In the genomic region with DNA sequence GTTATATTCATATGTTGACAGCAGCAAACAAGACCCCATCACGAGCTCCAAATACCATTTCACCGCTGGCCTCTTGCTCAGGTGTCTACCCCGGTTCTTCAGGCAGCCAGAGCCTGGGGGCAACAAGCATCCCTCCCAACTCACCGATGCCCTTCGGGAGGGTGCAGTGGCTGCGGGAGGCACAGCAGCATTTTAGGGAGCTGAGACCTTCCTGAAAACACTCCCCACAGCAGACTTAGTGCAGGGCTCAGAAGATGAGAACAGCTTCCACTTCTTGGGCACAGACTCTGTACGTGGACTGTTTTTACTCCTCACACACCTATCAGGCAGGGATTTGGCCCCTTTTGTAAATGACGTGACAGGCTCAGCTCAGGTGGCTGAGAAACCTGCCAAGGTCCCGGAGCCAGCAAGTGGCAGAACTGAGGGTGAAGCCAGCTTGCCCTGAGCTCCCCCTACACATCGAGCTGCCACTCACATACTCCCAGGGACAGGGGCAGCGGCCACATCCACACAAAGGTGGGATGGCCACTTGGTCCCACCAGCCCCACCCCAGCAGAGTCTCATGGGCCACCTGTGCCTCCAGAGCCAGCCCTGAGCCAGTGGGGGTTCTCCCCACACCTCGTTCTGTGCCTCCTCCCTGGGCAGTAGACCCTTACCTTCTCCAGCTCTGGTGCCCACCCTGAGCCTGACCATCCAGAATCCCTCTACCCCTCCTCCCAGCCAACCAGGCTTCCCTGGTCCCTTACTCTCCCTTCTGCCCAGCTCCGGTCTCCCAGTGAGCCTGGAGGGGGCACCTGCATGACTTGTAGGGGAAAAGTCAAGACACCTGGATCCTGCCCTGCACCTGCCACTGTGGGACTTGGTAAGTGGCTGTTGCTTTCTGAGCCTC, we compare ENCODE assay signal across 23 cellular contexts. TPM values are rescaled to one million over a fixed set of nuclear protein-coding genes. Genes with fewer than 3 reads are reported as not detected.
"Had no signal": no experiment of that assay in that cellular context is flagged by ENCODE, and none has a peak within 500 bp of the region (broad histone marks: within the 10 kb centered on the region; RNA-seq: fewer than 3 reads in every experiment).

No MANE protein-coding gene starts in this region.

- H3K4me1 ChIP-seq: breast epithelium had no signal

- H3K36me3 ChIP-seq: breast epithelium, MG63 had no signal

- H3K4me3 Mint-ChIP-seq: activated CD8-positive, alpha-beta T cell treated with anti-CD3 and anti-CD28 coated beads for 36 hours; activated naive CD4-positive, alpha-beta T cell treated with anti-CD3 and anti-CD28 coated beads, Interleukin-2, amount 50 U/mL, for 24 hours; activated T-cell treated with anti-CD3 and anti-CD28 coated beads, Interleukin-2, amount 50 U/mL, for 24 hours; activated T-helper 1 cell treated with anti-CD3 and anti-CD28 coated beads, Interleukin-12 subunit alpha, Interleukin-12 subunit beta, Interleukin-2, Interleukin-4 antibody, amounts not matched to agents 30 ng/mL and 10 ng/mL and 1 ng/mL, durations not matched to agents 14 hours and 24 hours and 36 hours; T-helper 1 cell treated with Interleukin-12 subunit alpha and Interleukin-12 subunit beta and Interleukin-4 antibody, amounts not matched to agents 30 μg/mL and 1 μg/mL, for 36 hours had no signal

- H3K4me3 ChIP-seq: breast epithelium, MG63, PC-9, SK-N-MC had no signal

- H3K27ac ChIP-seq: breast epithelium, PC-9, SK-N-MC had no signal

- H3K4me1 Mint-ChIP-seq: activated naive CD4-positive, alpha-beta T cell treated with anti-CD3 and anti-CD28 coated beads, Interleukin-2, amount 50 U/mL, for 24 hours had no signal

- DNase-seq: activated CD4-positive, alpha-beta T cell treated with anti-CD3 and anti-CD28 coated beads for 4 hours; activated CD8-positive, alpha-beta T cell treated with anti-CD3 and anti-CD28 coated beads for 36 hours; activated effector memory CD4-positive, alpha-beta T cell treated with Interleukin-2 at 50 U/mL for 16 hours; activated naive CD4-positive, alpha-beta T cell; activated T-cell treated with anti-CD3 and anti-CD28 coated beads, Interleukin-2, amount 50 U/mL, for 24 hours; MG63; MV-4-11; NCI-H1092 treated with DMSO at 0.1 percent for 48 hours; NCI-H1436; NCI-H1694 treated with DMSO at 0.1 percent for 48 hours; NCI-H2029 treated with DMSO at 0.1 percent for 48 hours; NCI-H446; NCI-H524; PC-9; RPMI8226; SW 1271 had no signal

- H3K27me3 ChIP-seq: breast epithelium, MG63 had no signal

- H3K9me3 ChIP-seq: breast epithelium had no signal

- H3K27ac Mint-ChIP-seq: activated CD8-positive, alpha-beta T cell treated with anti-CD3 and anti-CD28 coated beads for 36 hours; activated naive CD4-positive, alpha-beta T cell treated with anti-CD3 and anti-CD28 coated beads, Interleukin-2, amount 50 U/mL, for 24 hours; activated T-cell treated with anti-CD3 and anti-CD28 coated beads, Interleukin-2, amount 50 U/mL, for 24 hours; activated T-helper 1 cell treated with anti-CD3 and anti-CD28 coated beads, Interleukin-12 subunit alpha, Interleukin-12 subunit beta, Interleukin-2, Interleukin-4 antibody, amounts not matched to agents 30 ng/mL and 10 ng/mL and 1 ng/mL, durations not matched to agents 14 hours and 24 hours and 36 hours; T-helper 1 cell treated with Interleukin-12 subunit alpha and Interleukin-12 subunit beta and Interleukin-4 antibody, amounts not matched to agents 30 μg/mL and 1 μg/mL, for 36 hours had no signal

- ATAC-seq: activated CD4-positive, CD25-positive, alpha-beta regulatory T cell treated with anti-CD3 and anti-CD28 coated beads, Interleukin-2, amount 50 U/mL, for 24 hours; activated CD8-positive, alpha-beta T cell treated with anti-CD3 and anti-CD28 coated beads for 36 hours; Right ventricle myocardium inferior had no signal

- H3K9me3 Mint-ChIP-seq: activated T-helper 1 cell treated with anti-CD3 and anti-CD28 coated beads, Interleukin-12 subunit alpha, Interleukin-12 subunit beta, Interleukin-2, Interleukin-4 antibody, amounts not matched to agents 30 ng/mL and 10 ng/mL and 1 ng/mL, durations not matched to agents 14 hours and 24 hours and 36 hours; T-helper 1 cell treated with Interleukin-12 subunit alpha and Interleukin-12 subunit beta and Interleukin-4 antibody, amounts not matched to agents 30 μg/mL and 1 μg/mL, for 36 hours had no signal

RNA-seq across cellular contexts. Expression of a gene that starts 28.5 kb away (rescaled TPM):
- total RNA-seq: activated CD8-positive, alpha-beta T cell treated with anti-CD3 and anti-CD28 coated beads for 36 hours; activated T-helper 1 cell treated with anti-CD3 and anti-CD28 coated beads, Interleukin-12 subunit alpha, Interleukin-12 subunit beta, Interleukin-2, Interleukin-4 antibody, amounts not matched to agents 30 ng/mL and 10 ng/mL and 1 ng/mL, durations not matched to agents 14 hours and 24 hours and 36 hours had no signal
